In the genomic region with DNA sequence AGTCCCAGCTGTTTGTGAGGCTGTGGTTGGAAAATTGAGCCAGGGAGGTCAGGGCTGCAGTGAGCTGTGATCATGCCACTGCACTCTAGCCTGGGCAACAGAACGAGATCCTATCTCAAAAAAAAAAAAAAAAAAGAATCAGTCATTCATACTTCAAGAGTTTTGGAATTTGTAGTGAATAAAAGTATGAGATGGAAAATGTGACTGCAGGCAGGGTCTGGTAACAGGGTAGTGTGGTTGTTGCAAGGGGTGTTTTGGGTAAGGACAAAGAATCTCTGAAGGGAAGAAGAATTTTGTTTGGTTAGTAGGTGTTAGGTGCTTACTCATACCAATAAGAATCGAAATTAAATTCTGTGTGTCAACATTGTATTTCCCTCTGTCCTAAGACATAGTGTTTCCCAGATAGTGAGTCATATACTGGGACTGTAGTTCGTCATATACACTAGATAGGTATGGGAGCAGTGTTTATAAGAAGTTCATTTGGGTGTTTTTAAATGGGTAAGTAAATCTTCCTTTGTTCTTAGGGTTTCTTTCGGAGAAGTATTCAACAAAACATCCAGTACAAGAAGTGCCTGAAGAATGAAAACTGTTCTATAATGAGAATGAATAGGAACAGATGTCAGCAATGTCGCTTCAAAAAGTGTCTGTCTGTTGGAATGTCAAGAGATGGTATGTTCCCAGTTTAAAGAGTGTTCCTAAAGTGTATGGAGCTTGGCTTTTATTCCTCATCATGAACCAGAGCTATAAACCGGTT, we compare ENCODE assay signal across 9 cellular contexts. TPM values are rescaled to one million over a fixed set of nuclear protein-coding genes. Genes with fewer than 3 reads are reported as not detected.
A peak's percentile ranks its signal among the peaks of the same experiment; 100 is the strongest.
DNase-seq lines count a peak whose midpoint lies in the region; ATAC-seq, FAIRE-seq and TF ChIP-seq lines count a peak whose summit lies in the region.
"Had no signal": no experiment of that assay in that cellular context is flagged by ENCODE, and none has a peak within 500 bp of the region (broad histone marks: within the 10 kb centered on the region; RNA-seq: fewer than 3 reads in every experiment).

No MANE protein-coding gene starts in this region.

- intact Hi-C loops in Panc1 (cut with micrococcal nuclease; ENCODE audit: unreplicated experiment) (no loop called here), endothelial cell of umbilical vein (cut with micrococcal nuclease) (loop anchor here (1.0 kb wide), 1 partner anchor 12 kb away; no protein-coding TSS in a partner anchor)

- H4K20me1 ChIP-seq in endothelial cell of umbilical vein (replicated peaks; ENCODE audit: control insufficient read depth, extremely low read depth, insufficient read depth, low read length), result no peaks in the 10 kb centered on the region

- no peak overlapping the region for H3K4me3 ChIP-seq in Panc1 (ENCODE audit: low read depth in 2 of 2, low read length in 2 of 2)
- H3K4me3 ChIP-seq in endothelial cell of umbilical vein (replicated peaks in 1 of 3; ENCODE audit: insufficient read depth in 1 of 3, low read depth in 1 of 3, low read length in 3 of 3), result no peak overlapping the region
- H3K4me3 ChIP-seq in retinal pigment epithelial cell (ENCODE audit: low read length), result no peak overlapping the region

- dilution Hi-C loops in endothelial cell of umbilical vein (cut with MboI; ENCODE audit: extremely low pct_ligation_motif_present, low sequenced_read_pairs), result no loop called here

- CTCF ChIA-PET in Panc1 (lab: Charles Lee), result no interaction called here
- CTCF ChIA-PET in endothelial cell of umbilical vein (lab: Charles Lee), result no interaction called here

- H3K9me3 ChIP-seq in Panc1 (ENCODE audit: control insufficient read depth, insufficient read depth, low read depth, low read length) (no peaks in the 10 kb centered on the region), endothelial cell of umbilical vein (replicated peaks; ENCODE audit: control insufficient read depth, insufficient read depth, low read length) (no peaks in the 10 kb centered on the region)

- no peak for TF ChIP-seq POLR2A in endothelial cell of umbilical vein (IDR thresholded peaks at IDR 0.05; ENCODE audit: low read depth, low read length)

- POLR2A ChIA-PET in Panc1 (lab: Charles Lee), result interaction anchor here (0.6 kb wide), 3 partner anchors 39 to 90 kb away, joined by 3 to 4 read pairs (median 3); no protein-coding TSS in a partner anchor
- POLR2A ChIA-PET in endothelial cell of umbilical vein (lab: Charles Lee), result interaction anchor here (0.6 to 1.1 kb wide), 3 partner anchors 12 to 259 kb away, joined by 3 to 5 read pairs (median 4); a partner anchor contains a TSS

- ATAC-seq in GM18868 (IDR thresholded peaks at IDR 0.05; ENCODE audit: unreplicated experiment), result peak; percentile 59
- peak; percentile 95 for ATAC-seq in Panc1
- ATAC-seq in HG02884 (IDR thresholded peaks at IDR 0.05; ENCODE audit: unreplicated experiment), result no peak

- H3K4me1 ChIP-seq in Panc1 (ENCODE audit: control insufficient read depth, insufficient read depth, low read length), result peaks cover 20% of the 10 kb centered on the region
- peaks cover 21% of the 10 kb centered on the region for H3K4me1 ChIP-seq in endothelial cell of umbilical vein (ENCODE audit: control insufficient read depth, extremely low read depth, insufficient read depth, low read length)

- H3K36me3 ChIP-seq in Panc1 (ENCODE audit: control insufficient read depth, insufficient read depth, low read length) (no peaks in the 10 kb centered on the region; the same call in 1 of the 2 replicates), endothelial cell of umbilical vein (ENCODE audit: control insufficient read depth in 2 of 2, extremely low read depth in 1 of 2, insufficient read depth in 2 of 2, low read length in 2 of 2) (peaks cover 2 to 3% of the 10 kb centered on the region in 2 experiments)

- H3K9me1 ChIP-seq in endothelial cell of umbilical vein (replicated peaks; ENCODE audit: control insufficient read depth, extremely low read depth, insufficient read depth, low read length), result no peaks in the 10 kb centered on the region

- no peaks in the 10 kb centered on the region for H3K27me3 ChIP-seq in Panc1 (ENCODE audit: control insufficient read depth, insufficient read depth, low read length)
- H3K27me3 ChIP-seq in endothelial cell of umbilical vein (ENCODE audit: control insufficient read depth in 2 of 2, insufficient read depth in 2 of 2, low read length in 2 of 2), result no peaks in the 10 kb centered on the region

- H2AFZ ChIP-seq in endothelial cell of umbilical vein (ENCODE audit: low read depth, low read length), result peak overlapping the region; percentile 2

- TF ChIP-seq CTCF in Panc1 (IDR thresholded peaks at IDR 0.05) (no peak), endothelial cell of umbilical vein (IDR thresholded peaks at IDR 0.05; ENCODE audit: extremely low read depth in 1 of 2, insufficient read depth in 1 of 2, low read depth in 1 of 2, low read length in 2 of 2) (no peak), retinal pigment epithelial cell (conservative IDR thresholded peaks at IDR 0.05; ENCODE audit: low read depth, low read length) (no peak)

- peak overlapping the region; percentile 46 for H3K9ac ChIP-seq in endothelial cell of umbilical vein (replicated peaks; ENCODE audit: extremely low read depth, insufficient read depth, low read length)

- H3K79me2 ChIP-seq in endothelial cell of umbilical vein (ENCODE audit: control insufficient read depth, insufficient read depth, low read length), result no peaks in the 10 kb centered on the region

- H3K27ac ChIP-seq in Panc1 (ENCODE audit: low read length) (peak overlapping the region; percentile 77), endothelial cell of umbilical vein (ENCODE audit: insufficient read depth, low read depth, low read length) (peak overlapping the region; percentile 81)

- FAIRE-seq in endothelial cell of umbilical vein (lab: Jason Lieb, UNC), result peak; percentile 53

- DNase-seq in Panc1 (ENCODE audit: low read depth, low spot score) (peak; percentile 82), endothelial cell of umbilical vein (ENCODE audit: low read depth, low spot score) (peak; percentile 87), retinal pigment epithelial cell (ENCODE audit: low read depth) (peak; percentile 47), SKM-1 treated with dmso at 0.1 percent for 144 hours (lab: John Stamatoyannopoulos, UW; ENCODE audit: unreplicated experiment) (no peak), NCI-H82 (lab: John Stamatoyannopoulos, UW) (no peak), DMS153 (lab: John Stamatoyannopoulos, UW) (no peak)
- DNase-seq: NCI-H2171 had no signal

- BruUV-seq in Panc1 (replicated peaks; lab: Mats Ljungman, UMichigan) (TSS peak; percentile 56), endothelial cell of umbilical vein (replicated peaks; lab: Mats Ljungman, UMichigan) (no TSS peak)

- H3K4me2 ChIP-seq in endothelial cell of umbilical vein (ENCODE audit: insufficient read depth, low read length), result peak overlapping the region; percentile 74

- in situ Hi-C loops in Panc1 (cut with HindIII; ENCODE audit: low pct_unique_long_range_greater_than_20kb, low sequenced_read_pairs), result no loop called here

TF ChIP-seq in endothelial cell of umbilical vein, 7 proteins besides CTCF, POLR2A, EP300 and RAD21 (continues in another document):
- peak; percentile 80 for TF ChIP-seq JUN (IDR thresholded peaks at IDR 0.05; ENCODE audit: borderline replicate concordance, insufficient read depth, insufficient read length, low read depth)
- TF ChIP-seq, protein P1, sequence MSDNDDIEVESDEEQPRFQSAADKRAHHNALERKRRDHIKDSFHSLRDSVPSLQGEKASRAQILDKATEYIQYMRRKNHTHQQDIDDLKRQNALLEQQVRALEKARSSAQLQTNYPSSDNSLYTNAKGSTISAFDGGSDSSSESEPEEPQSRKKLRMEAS (IDR thresholded peaks at IDR 0.05; ENCODE audit: insufficient read depth, insufficient read length), result no peak
- TF ChIP-seq GATA2 (IDR thresholded peaks at IDR 0.05; ENCODE audit: insufficient read depth, insufficient read length, low read depth, low read length), result peak; percentile 32
- no peak for TF ChIP-seq MYC (IDR thresholded peaks at IDR 0.05; ENCODE audit: low read depth, low read length)
- no peak for TF ChIP-seq EZH2 (IDR thresholded peaks at IDR 0.05; ENCODE audit: borderline replicate concordance, low read depth, low read length, severe bottlenecking)
- TF ChIP-seq POLR2AphosphoS5 (IDR thresholded peaks at IDR 0.05; ENCODE audit: insufficient read depth, low read depth, low read length), result peak; percentile 37

RNA-seq across cellular contexts. Expression of a gene that starts 14.2 kb away (rescaled TPM):
- total RNA-seq in Panc1 (2021; ENCODE audit: unreplicated experiment) (9.5 TPM), endothelial cell of umbilical vein (14.6 and 15.7 TPM in 2 replicates)
- 3.9 TPM for polyA plus RNA-seq in Panc1 (2012; ENCODE audit: insufficient read length)
- polyA plus RNA-seq in endothelial cell of umbilical vein, result 3.7 and 4.3 TPM in 2 replicates
- 5.9 and 6.5 TPM in 2 replicates for polyA plus RNA-seq in endothelial cell of umbilical vein (2011; cell fraction: cytosol; rRNA removed)
- polyA plus RNA-seq in endothelial cell of umbilical vein (2011; cell fraction: nucleus; rRNA removed), result 11.7 and 13.0 TPM in 2 replicates
- 10.2 and 13.8 TPM in 2 replicates for polyA plus RNA-seq in endothelial cell of umbilical vein (2012)
- polyA minus RNA-seq in endothelial cell of umbilical vein, result 17.4 and 29.8 TPM in 2 replicates
- polyA minus RNA-seq in endothelial cell of umbilical vein (2011; cell fraction: cytosol; rRNA and poly(A)+ RNA removed), result 32.8 TPM
- polyA minus RNA-seq in endothelial cell of umbilical vein (2011; cell fraction: nucleus; rRNA and poly(A)+ RNA removed), result 28.8 and 35.8 TPM in 2 replicates

RNA-seq across cellular contexts. Expression of a gene that starts 42.4 kb away (rescaled TPM):
- 864 TPM for total RNA-seq in Panc1 (2021; ENCODE audit: unreplicated experiment)
- 1,152 TPM for polyA plus RNA-seq in Panc1 (2012; ENCODE audit: insufficient read length)
- total RNA-seq in endothelial cell of umbilical vein, result 1,872 and 1,901 TPM in 2 replicates
- 5,377 and 5,777 TPM in 2 replicates for polyA plus RNA-seq in endothelial cell of umbilical vein
- polyA plus RNA-seq in endothelial cell of umbilical vein (2011; cell fraction: cytosol; rRNA removed), result 5,867 and 5,920 TPM in 2 replicates
- 1,424 and 1,737 TPM in 2 replicates for polyA plus RNA-seq in endothelial cell of umbilical vein (2011; cell fraction: nucleus; rRNA removed)
- polyA plus RNA-seq in endothelial cell of umbilical vein (2012), result 2,753 and 2,992 TPM in 2 replicates
- 1,603 and 1,650 TPM in 2 replicates for polyA minus RNA-seq in endothelial cell of umbilical vein
- 1,144 TPM for polyA minus RNA-seq in endothelial cell of umbilical vein (2011; cell fraction: cytosol; rRNA and poly(A)+ RNA removed)
- 244 and 285 TPM in 2 replicates for polyA minus RNA-seq in endothelial cell of umbilical vein (2011; cell fraction: nucleus; rRNA and poly(A)+ RNA removed)

RNA-seq across cellular contexts. Expression of a gene that starts 42.5 kb away (rescaled TPM):
- total RNA-seq in Panc1 (2021; ENCODE audit: unreplicated experiment), result 8.9 TPM
- 4.7 TPM for polyA plus RNA-seq in Panc1 (2012; ENCODE audit: insufficient read length)
- 2.8 and 2.9 TPM in 2 replicates for total RNA-seq in endothelial cell of umbilical vein
- 1.5 and 2.2 TPM in 2 replicates for polyA plus RNA-seq in endothelial cell of umbilical vein
- polyA plus RNA-seq in endothelial cell of umbilical vein (2011; cell fraction: cytosol; rRNA removed), result 2.0 and 2.5 TPM in 2 replicates
- 2.1 and 3.3 TPM in 2 replicates for polyA plus RNA-seq in endothelial cell of umbilical vein (2011; cell fraction: nucleus; rRNA removed)
- polyA plus RNA-seq in endothelial cell of umbilical vein (2012), result 3.5 and 3.8 TPM in 2 replicates
- polyA minus RNA-seq in endothelial cell of umbilical vein, result 1.8 TPM in 2 replicates
- 3.3 TPM for polyA minus RNA-seq in endothelial cell of umbilical vein (2011; cell fraction: cytosol; rRNA and poly(A)+ RNA removed)
- polyA minus RNA-seq in endothelial cell of umbilical vein (2011; cell fraction: nucleus; rRNA and poly(A)+ RNA removed), result 2.9 and 3.0 TPM in 2 replicates

Comparison
In these comparisons a context has a peak if more than half of its experiments do, and no peak if none do; other contexts are left out.
1. DNase-seq: peak in Panc1 (single experiment), endothelial cell of umbilical vein (single experiment) and retinal pigment epithelial cell (single experiment); none in SKM-1 treated with dmso at 0.1 percent for 144 hours (single experiment), NCI-H82 (single experiment) and DMS153 (single experiment).